Comparison of ENCODE assay signal across 13 cellular contexts in genomic region chr6:137926985-137927384, GRCh38. TPM values are rescaled to one million over a fixed set of nuclear protein-coding genes. Genes with fewer than 3 reads are reported as not detected.
A peak's percentile ranks its signal among the peaks of the same experiment; 100 is the strongest.
DNase-seq lines count a peak whose midpoint lies in the region; ATAC-seq, FAIRE-seq and TF ChIP-seq lines count a peak whose summit lies in the region.
"Had no signal": no experiment of that assay in that cellular context is flagged by ENCODE, and none has a peak within 500 bp of the region (broad histone marks: within the 10 kb centered on the region; RNA-seq: fewer than 3 reads in every experiment).

No MANE protein-coding gene starts in this region.

- no peaks in the 10 kb centered on the region for H3K9me2 ChIP-seq in OCI-LY7 (ENCODE audit: insufficient read depth, low read length)

- H3K79me2 ChIP-seq in OCI-LY7 (ENCODE audit: insufficient read depth, low read depth, low read length) (no peaks in the 10 kb centered on the region), K562 (ENCODE audit: control insufficient read depth, insufficient read depth, low read length) (no peaks in the 10 kb centered on the region)

- H3K4me1 ChIP-seq in OCI-LY7 (ENCODE audit: insufficient read depth, low read length, poor library complexity, severe bottlenecking) (peaks cover 27% of the 10 kb centered on the region), K562 (replicated peaks in 1 of 2; ENCODE audit: control insufficient read depth in 2 of 2, insufficient read depth in 2 of 2, low read length in 2 of 2) (peaks cover 4 to 30% of the 10 kb centered on the region in 2 experiments; a peak in 4 of 5 replicates), spleen (peaks cover 19 to 55% (median 32%) of the 10 kb centered on the region in 6 donors)

- no peak overlapping the region for H3K9ac ChIP-seq in K562 (ENCODE audit: insufficient read depth in 1 of 2, low read depth in 2 of 2, low read length in 2 of 2)

- CTCF ChIA-PET in OCI-LY7 (lab: Charles Lee; ENCODE audit: unreplicated experiment), result no interaction called here
- CTCF ChIA-PET in K562 (lab: Yijun Ruan, JAX; ENCODE audit: low intra/inter-chr PET ratio), result no interaction called here

- peak overlapping the region; percentile 82; the same call in 1 of the 2 replicates for H2AFZ ChIP-seq in OCI-LY7 (ENCODE audit: low read length)
- peak overlapping the region; percentile 81; the same call in 1 of the 2 replicates for H2AFZ ChIP-seq in K562 (ENCODE audit: low read depth, low read length)

- H3K36me3 ChIP-seq in OCI-LY7 (ENCODE audit: insufficient read depth, low read length), result no peaks in the 10 kb centered on the region
- no peaks in the 10 kb centered on the region for H3K36me3 ChIP-seq in K562 (ENCODE audit: control insufficient read depth, insufficient read depth, low read length)
- no peaks in the 10 kb centered on the region for H3K36me3 ChIP-seq in spleen
- H3K36me3 ChIP-seq in H7 (replicated peaks; ENCODE audit: control insufficient read depth, insufficient read depth, low read length), result no peaks in the 10 kb centered on the region
- H3K36me3 ChIP-seq: pancreas, upper lobe of left lung had no signal

- H3K4me3 Mint-ChIP-seq in activated T-cell treated with anti-CD3 and anti-CD28 coated beads, Interleukin-2, amount 50 U/mL, for 24 hours, result peak overlapping the region; percentile 60

- H3K4me1 Mint-ChIP-seq in activated T-cell treated with anti-CD3 and anti-CD28 coated beads, Interleukin-2, amount 50 U/mL, for 24 hours (ENCODE audit: low read depth), result peaks cover 63% of the 10 kb centered on the region

- H3K27me3 ChIP-seq in K562 (ENCODE audit: control insufficient read depth in 2 of 2, insufficient read depth in 2 of 2, low read length in 2 of 2) (no peaks in the 10 kb centered on the region), spleen (replicated peaks in 1 of 7) (no peaks in the 10 kb centered on the region), H7 (ENCODE audit: control insufficient read depth, insufficient read depth, low read length) (no peaks in the 10 kb centered on the region)
- H3K27me3 ChIP-seq: pancreas, upper lobe of left lung had no signal

- H3K27ac ChIP-seq in OCI-LY7 (ENCODE audit: low read depth, low read length, poor library complexity, severe bottlenecking) (no peak overlapping the region), K562 (ENCODE audit: extremely low read depth, low read depth, low read length) (no peak overlapping the region), spleen (peak overlapping the region in 6 of 8 donors; percentile 8 to 69 (median 51))
- H3K27ac ChIP-seq: pancreas had no signal

- no peaks in the 10 kb centered on the region for H3K27me3 Mint-ChIP-seq in activated T-cell treated with anti-CD3 and anti-CD28 coated beads, Interleukin-2, amount 50 U/mL, for 24 hours

- WGBS in K562 (ENCODE audit: insufficient coverage, low coverage, missing lambda C conversion rate), result 90% methylated on average over 3 of the region's 3 CpGs
- WGBS in spleen, 5 donors, result 93 to 98% (median 94%) methylated on average over 3 of the region's 3 CpGs

- BruUV-seq in OCI-LY7 (replicated peaks; lab: Mats Ljungman, UMichigan), result no TSS peak
- BruUV-seq in K562 (replicated peaks; lab: Mats Ljungman, UMichigan), result no TSS peak

- no peaks in the 10 kb centered on the region for H3K9me3 ChIP-seq in OCI-LY7 (ENCODE audit: low read length)
- no peaks in the 10 kb centered on the region for H3K9me3 ChIP-seq in K562 (replicated peaks; ENCODE audit: control insufficient read depth, insufficient read depth, low read depth, low read length)
- no peaks in the 10 kb centered on the region for H3K9me3 ChIP-seq in spleen
- H3K9me3 ChIP-seq: pancreas, upper lobe of left lung had no signal

- TF ChIP-seq RAD21 in K562 (CRISPR knock-in tag; conservative IDR thresholded peaks at IDR 0.05 in 1 of 2, IDR thresholded peaks at IDR 0.05 in 1 of 2), result no peak

- H3K4me2 ChIP-seq in OCI-LY7 (ENCODE audit: low read length) (peak overlapping the region; percentile 49), K562 (ENCODE audit: insufficient read depth, low read length) (no peak overlapping the region)

- TF ChIP-seq CTCF in OCI-LY7 (conservative IDR thresholded peaks at IDR 0.05; ENCODE audit: low read length), result no peak
- TF ChIP-seq CTCF in K562 (IDR thresholded peaks at IDR 0.05 in 2 of 3, conservative IDR thresholded peaks at IDR 0.05 in 1 of 3; ENCODE audit: insufficient read depth in 2 of 3, low read depth in 1 of 3, low read length in 3 of 3), result no peak
- no peak for TF ChIP-seq CTCF in spleen (IDR thresholded peaks at IDR 0.05 in 8 of 11, conservative IDR thresholded peaks at IDR 0.05 in 3 of 11)

- H3K9me1 ChIP-seq in K562 (ENCODE audit: control insufficient read depth, insufficient read depth, low read length), result no peaks in the 10 kb centered on the region

- FAIRE-seq in K562 (lab: Jason Lieb, UNC), result no peak
- FAIRE-seq: HepG2, pancreas had no signal

- no peak for TF ChIP-seq POLR2A in K562 (conservative IDR thresholded peaks at IDR 0.05)
- no peak for TF ChIP-seq POLR2A in spleen (IDR thresholded peaks at IDR 0.05)

- POLR2A ChIA-PET in OCI-LY7 (lab: Charles Lee), result interaction anchor here (0.7 to 3.1 kb wide), 9 partner anchors 9 to 52 kb away, joined by 3 to 16 read pairs (median 3); no protein-coding TSS in a partner anchor
- POLR2A ChIA-PET in K562 (lab: Yijun Ruan, JAX), result interaction anchor here (1.0 to 3.7 kb wide), 4 partner anchors 9 to 64 kb away, joined by 3 to 14 read pairs (median 4); no protein-coding TSS in a partner anchor

- H3K4me3 ChIP-seq in OCI-LY7 (ENCODE audit: low read depth, low read length, poor library complexity, severe bottlenecking), result no peak overlapping the region
- H3K4me3 ChIP-seq in K562, result no peak overlapping the region
- H3K4me3 ChIP-seq in spleen, result no peak overlapping the region
- no peak overlapping the region for H3K4me3 ChIP-seq in H7 (ENCODE audit: insufficient read depth, low read depth, low read length)
- H3K4me3 ChIP-seq: pancreas, upper lobe of left lung had no signal

- ATAC-seq in K562, result no peak
- ATAC-seq: HepG2, Right ventricle myocardium inferior had no signal

- H4K20me1 ChIP-seq in OCI-LY7 (ENCODE audit: insufficient read depth, low read length), result no peaks in the 10 kb centered on the region
- no peaks in the 10 kb centered on the region for H4K20me1 ChIP-seq in K562 (replicated peaks; ENCODE audit: control insufficient read depth, insufficient read depth, low read length)

- no peak for TF ChIP-seq EP300 in K562 (IDR thresholded peaks at IDR 0.05; ENCODE audit: low read length)

- DNase-seq in activated T-cell treated with anti-CD3 and anti-CD28 coated beads, Interleukin-2, amount 50 U/mL, for 24 hours, result no peak
- no peak for DNase-seq in activated T-cell treated with anti-CD3 and anti-CD28 coated beads, Interleukin-2, amount 50 U/mL, for 48 hours
- DNase-seq in OCI-LY7 (ENCODE audit: low spot score), result no peak
- DNase-seq in K562 (ENCODE audit: extremely low read depth in 1 of 4, low spot score in 3 of 4), result no peak
- no peak for DNase-seq in spleen
- no peak for DNase-seq in H7
- no peak for DNase-seq in cerebellum (ENCODE audit: low spot score)
- DNase-seq in SKM-1 treated with dmso at 0.1 percent for 144 hours (lab: John Stamatoyannopoulos, UW; ENCODE audit: unreplicated experiment), result no peak
- DNase-seq: NCI-H1436 treated with DMSO at 0.1 percent for 48 hours, pancreas had no signal

- H3K27ac Mint-ChIP-seq in activated T-cell treated with anti-CD3 and anti-CD28 coated beads, Interleukin-2, amount 50 U/mL, for 24 hours, result peak overlapping the region; percentile 96

- H3K9me3 Mint-ChIP-seq in activated T-cell treated with anti-CD3 and anti-CD28 coated beads, Interleukin-2, amount 50 U/mL, for 24 hours, result no peaks in the 10 kb centered on the region

- in situ Hi-C loops in K562 (cut with MboI), result no loop called here

- intact Hi-C loops in OCI-LY7 (cut with micrococcal nuclease; ENCODE audit: unreplicated experiment), result no loop called here
- intact Hi-C loops in K562 (cut with micrococcal nuclease), result no loop called here
- intact Hi-C loops in spleen (cut with DNase I; ENCODE audit: low total_unique reads), result no loop called here

- no peaks in the 10 kb centered on the region for H3K36me3 Mint-ChIP-seq in activated T-cell treated with anti-CD3 and anti-CD28 coated beads, Interleukin-2, amount 50 U/mL, for 24 hours (ENCODE audit: low read depth)

RNA-seq across cellular contexts. Expression of gene TNFAIP3, which starts 59.9 kb away (rescaled TPM):
- 7.0 and 8.8 TPM in 2 replicates for total RNA-seq in OCI-LY7 (2014; rRNA removed; shearing (Covaris generic))
- total RNA-seq in OCI-LY7 (2022) (23.6 and 28.3 TPM in 2 replicates), K562 (2014; rRNA removed) (5.9 and 6.2 TPM in 2 replicates), K562 (2014; rRNA removed; fragmentation: Illumina TruSeq; extraction: Trizol) (6.5 and 6.9 TPM in 2 replicates), K562 (2015; rRNA removed; fragmentation: Illumina TruSeq; extraction: Trizol) (4.6 TPM in 2 replicates), K562 (2021) (12.5 and 17.0 TPM in 2 replicates), spleen (100 to 1,000 TPM in 3 of 7 donors, 10 to 100 TPM in 4; 41.1 to 133 (median 69.0) TPM), cerebellum (1.6 TPM)
- 14.3 and 18.6 TPM in 2 replicates for total RNA-seq in K562 (2011; cell fraction: chromatin; rRNA removed; ENCODE audit: low replicate concordance)
- total RNA-seq in K562 (2011; cell fraction: nucleolus; rRNA removed), result 8.0 and 9.1 TPM in 2 replicates
- total RNA-seq in K562 (2011; cell fraction: nucleoplasm; rRNA removed), result 10.2 and 11.3 TPM in 2 replicates
- polyA plus RNA-seq in K562 (2011; rRNA removed) (6.4 and 11.8 TPM in 2 replicates), K562 (2014; fragmentation: Illumina TruSeq; extraction: Trizol) (9.8 and 11.5 TPM in 2 replicates), K562 (2014; fragmentation: Nextera tagmentation; extraction: Ambion mirVana) (1 to 10 TPM in 1 of 2 experiments, under 1 TPM in 1; 0.79 to 1.3 TPM), K562 (2014; rRNA removed) (9.2 and 9.5 TPM in 2 replicates), spleen (10 to 100 TPM; 23.2 to 31.9 (median 25.0) TPM)
- 2.5 and 5.0 TPM in 2 replicates for polyA plus RNA-seq in K562 (2011; cell fraction: cytosol; rRNA removed)
- polyA plus RNA-seq in K562 (2011; cell fraction: nucleus; rRNA removed), result 21.1 and 33.6 TPM in 2 replicates
- 5.7 and 26.6 TPM in 2 replicates for polyA plus RNA-seq in K562 (2012)
- 5.4 and 11.3 TPM in 2 replicates for polyA minus RNA-seq in K562 (2011; rRNA and poly(A)+ RNA removed)
- polyA minus RNA-seq in K562 (2011; cell fraction: cytosol; rRNA and poly(A)+ RNA removed), result 2.9 and 4.6 TPM in 2 replicates
- polyA minus RNA-seq in K562 (2011; cell fraction: nucleus; rRNA and poly(A)+ RNA removed), result 6.7 and 20.5 TPM in 2 replicates
- 1.2 and 1.7 TPM in 2 replicates for total RNA-seq in H7 (2014; rRNA removed; shearing (Covaris generic))

Comparison
In these comparisons a context has a peak if more than half of its experiments do, and no peak if none do; other contexts are left out.
1. H3K27ac ChIP-seq: peak in spleen (6 of 8); none in OCI-LY7 (single experiment) and K562 (single experiment).